ENCODE assay signal across 1 cellular context in the genomic region with DNA sequence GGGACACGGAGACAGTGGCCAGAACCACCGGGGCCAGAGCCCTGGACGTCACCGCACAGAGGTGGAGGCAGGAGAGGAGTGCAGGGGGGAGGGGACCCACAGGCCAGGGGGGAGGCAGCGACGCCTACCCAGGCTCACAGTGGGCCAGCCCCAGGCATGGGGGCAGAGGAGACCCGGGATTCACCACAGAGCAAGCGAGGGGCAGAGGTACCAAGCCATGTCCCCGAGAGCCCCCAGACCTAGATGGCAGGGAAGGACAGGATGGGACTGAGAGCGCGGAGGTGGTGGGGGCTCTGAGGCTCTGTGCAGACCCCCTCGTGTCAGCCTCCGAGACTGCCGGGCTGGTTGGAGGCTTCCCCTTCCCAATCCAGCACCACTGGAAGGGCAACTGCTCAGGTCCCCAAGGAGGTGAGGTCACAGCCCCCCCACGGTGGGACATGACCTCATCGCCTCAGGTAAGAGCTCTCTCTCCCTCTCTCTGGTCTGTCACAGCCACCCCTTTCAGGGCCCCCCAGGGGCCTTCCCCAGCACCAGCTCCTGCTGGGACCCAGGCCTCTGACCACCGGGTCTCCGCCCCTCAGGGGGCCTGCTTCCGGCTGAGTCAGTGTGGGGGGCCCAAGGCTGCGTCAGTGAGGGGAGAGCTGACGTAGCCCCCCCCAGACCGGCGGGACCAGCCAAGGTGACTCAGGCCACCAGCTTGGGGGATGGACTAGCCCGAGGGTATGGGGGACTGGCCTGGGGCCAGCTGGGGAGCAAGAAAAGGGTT.
A peak's percentile ranks its signal among the peaks of the same experiment; 100 is the strongest.
TF ChIP-seq lines count a peak whose summit lies in the region.

No MANE protein-coding gene starts in this region.

TF ChIP-seq in HepG2, 621 proteins besides CTCF, POLR2A, EP300 and RAD21 (continues in another document):
- TF ChIP-seq GABPB1 (CRISPR knock-in tag; IDR thresholded peaks at IDR 0.05) (peak; percentile 78), RARA (CRISPR knock-in tag; IDR thresholded peaks at IDR 0.05) (peak; percentile 37; the same call in 1 of the 2 replicates), ZBTB21 (CRISPR knock-in tag; IDR thresholded peaks at IDR 0.05) (peak; percentile 80), TAF15 (IDR thresholded peaks at IDR 0.05; ENCODE audit: low read depth, low read length, poor library complexity, severe bottlenecking) (no peak), ZKSCAN5 (CRISPR knock-in tag; IDR thresholded peaks at IDR 0.05) (no peak), ATAD3A (CRISPR knock-in tag; IDR thresholded peaks at IDR 0.05) (no peak), ZNF225 (CRISPR knock-in tag; IDR thresholded peaks at IDR 0.05) (no peak), ZBTB7B (CRISPR knock-in tag; IDR thresholded peaks at IDR 0.05) (0 out of 2 replicates have a peak, but pooled peaks have one; percentile 54), MTF1 (CRISPR knock-in tag; IDR thresholded peaks at IDR 0.05) (no peak), PAX8 (CRISPR knock-in tag; IDR thresholded peaks at IDR 0.05; ENCODE audit: borderline replicate concordance) (no peak), TMF1 (CRISPR knock-in tag; IDR thresholded peaks at IDR 0.05; ENCODE audit: low read depth) (no peak), ZNF570 (CRISPR knock-in tag; IDR thresholded peaks at IDR 0.05; ENCODE audit: borderline replicate concordance) (no peak), EEA1 (CRISPR knock-in tag; IDR thresholded peaks at IDR 0.05; ENCODE audit: borderline replicate concordance) (no peak), KDM5A (IDR thresholded peaks at IDR 0.05; ENCODE audit: borderline replicate concordance, low read length) (no peak), NFIC (IDR thresholded peaks at IDR 0.05; ENCODE audit: low read length) (no peak), DMAP1 (CRISPR knock-in tag; IDR thresholded peaks at IDR 0.05) (no peak), ZBTB1 (CRISPR knock-in tag; IDR thresholded peaks at IDR 0.05; ENCODE audit: borderline replicate concordance) (no peak), ATM (IDR thresholded peaks at IDR 0.05; ENCODE audit: borderline replicate concordance) (no peak), ZNF12 (CRISPR knock-in tag; IDR thresholded peaks at IDR 0.05) (no peak), ZSCAN21 (CRISPR knock-in tag; IDR thresholded peaks at IDR 0.05; ENCODE audit: borderline replicate concordance) (no peak), RAD51 (IDR thresholded peaks at IDR 0.05; ENCODE audit: borderline replicate concordance) (no peak), MEF2D (CRISPR knock-in tag; IDR thresholded peaks at IDR 0.05) (no peak), SKI (IDR thresholded peaks at IDR 0.05; ENCODE audit: partially characterized antibody) (no peak), ZNF552 (CRISPR knock-in tag; IDR thresholded peaks at IDR 0.05; ENCODE audit: borderline replicate concordance) (no peak), NCOA1 (CRISPR knock-in tag; IDR thresholded peaks at IDR 0.05) (no peak), ZNF10 (CRISPR knock-in tag; IDR thresholded peaks at IDR 0.05; ENCODE audit: borderline replicate concordance, low read depth) (no peak), ZNF616 (CRISPR knock-in tag; IDR thresholded peaks at IDR 0.05; ENCODE audit: low read depth) (no peak), ZSCAN9 (CRISPR knock-in tag; IDR thresholded peaks at IDR 0.05; ENCODE audit: borderline replicate concordance) (no peak), ZNF792 (CRISPR knock-in tag; IDR thresholded peaks at IDR 0.05) (no peak), SOX5 (CRISPR knock-in tag; IDR thresholded peaks at IDR 0.05; ENCODE audit: borderline replicate concordance) (no peak), ZNF143 (CRISPR knock-in tag; IDR thresholded peaks at IDR 0.05) (no peak)
- TF ChIP-seq, protein P1, sequence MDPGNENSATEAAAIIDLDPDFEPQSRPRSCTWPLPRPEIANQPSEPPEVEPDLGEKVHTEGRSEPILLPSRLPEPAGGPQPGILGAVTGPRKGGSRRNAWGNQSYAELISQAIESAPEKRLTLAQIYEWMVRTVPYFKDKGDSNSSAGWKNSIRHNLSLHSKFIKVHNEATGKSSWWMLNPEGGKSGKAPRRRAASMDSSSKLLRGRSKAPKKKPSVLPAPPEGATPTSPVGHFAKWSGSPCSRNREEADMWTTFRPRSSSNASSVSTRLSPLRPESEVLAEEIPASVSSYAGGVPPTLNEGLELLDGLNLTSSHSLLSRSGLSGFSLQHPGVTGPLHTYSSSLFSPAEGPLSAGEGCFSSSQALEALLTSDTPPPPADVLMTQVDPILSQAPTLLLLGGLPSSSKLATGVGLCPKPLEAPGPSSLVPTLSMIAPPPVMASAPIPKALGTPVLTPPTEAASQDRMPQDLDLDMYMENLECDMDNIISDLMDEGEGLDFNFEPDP (CRISPR knock-in tag; conservative IDR thresholded peaks at IDR 0.05), result no peak
- TF ChIP-seq, protein P2, sequence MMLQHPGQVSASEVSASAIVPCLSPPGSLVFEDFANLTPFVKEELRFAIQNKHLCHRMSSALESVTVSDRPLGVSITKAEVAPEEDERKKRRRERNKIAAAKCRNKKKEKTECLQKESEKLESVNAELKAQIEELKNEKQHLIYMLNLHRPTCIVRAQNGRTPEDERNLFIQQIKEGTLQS (CRISPR knock-in tag; IDR thresholded peaks at IDR 0.05), result no peak; the same call in 1 of the 2 replicates
- TF ChIP-seq, protein P3, sequence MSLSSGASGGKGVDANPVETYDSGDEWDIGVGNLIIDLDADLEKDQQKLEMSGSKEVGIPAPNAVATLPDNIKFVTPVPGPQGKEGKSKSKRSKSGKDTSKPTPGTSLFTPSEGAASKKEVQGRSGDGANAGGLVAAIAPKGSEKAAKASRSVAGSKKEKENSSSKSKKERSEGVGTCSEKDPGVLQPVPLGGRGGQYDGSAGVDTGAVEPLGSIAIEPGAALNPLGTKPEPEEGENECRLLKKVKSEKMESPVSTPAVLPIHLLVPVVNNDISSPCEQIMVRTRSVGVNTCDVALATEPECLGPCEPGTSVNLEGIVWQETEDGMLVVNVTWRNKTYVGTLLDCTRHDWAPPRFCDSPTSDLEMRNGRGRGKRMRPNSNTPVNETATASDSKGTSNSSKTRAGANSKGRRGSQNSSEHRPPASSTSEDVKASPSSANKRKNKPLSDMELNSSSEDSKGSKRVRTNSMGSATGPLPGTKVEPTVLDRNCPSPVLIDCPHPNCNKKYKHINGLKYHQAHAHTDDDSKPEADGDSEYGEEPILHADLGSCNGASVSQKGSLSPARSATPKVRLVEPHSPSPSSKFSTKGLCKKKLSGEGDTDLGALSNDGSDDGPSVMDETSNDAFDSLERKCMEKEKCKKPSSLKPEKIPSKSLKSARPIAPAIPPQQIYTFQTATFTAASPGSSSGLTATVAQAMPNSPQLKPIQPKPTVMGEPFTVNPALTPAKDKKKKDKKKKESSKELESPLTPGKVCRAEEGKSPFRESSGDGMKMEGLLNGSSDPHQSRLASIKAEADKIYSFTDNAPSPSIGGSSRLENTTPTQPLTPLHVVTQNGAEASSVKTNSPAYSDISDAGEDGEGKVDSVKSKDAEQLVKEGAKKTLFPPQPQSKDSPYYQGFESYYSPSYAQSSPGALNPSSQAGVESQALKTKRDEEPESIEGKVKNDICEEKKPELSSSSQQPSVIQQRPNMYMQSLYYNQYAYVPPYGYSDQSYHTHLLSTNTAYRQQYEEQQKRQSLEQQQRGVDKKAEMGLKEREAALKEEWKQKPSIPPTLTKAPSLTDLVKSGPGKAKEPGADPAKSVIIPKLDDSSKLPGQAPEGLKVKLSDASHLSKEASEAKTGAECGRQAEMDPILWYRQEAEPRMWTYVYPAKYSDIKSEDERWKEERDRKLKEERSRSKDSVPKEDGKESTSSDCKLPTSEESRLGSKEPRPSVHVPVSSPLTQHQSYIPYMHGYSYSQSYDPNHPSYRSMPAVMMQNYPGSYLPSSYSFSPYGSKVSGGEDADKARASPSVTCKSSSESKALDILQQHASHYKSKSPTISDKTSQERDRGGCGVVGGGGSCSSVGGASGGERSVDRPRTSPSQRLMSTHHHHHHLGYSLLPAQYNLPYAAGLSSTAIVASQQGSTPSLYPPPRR (CRISPR knock-in tag; IDR thresholded peaks at IDR 0.05; ENCODE audit: borderline replicate concordance), result no peak
- TF ChIP-seq, protein P4, sequence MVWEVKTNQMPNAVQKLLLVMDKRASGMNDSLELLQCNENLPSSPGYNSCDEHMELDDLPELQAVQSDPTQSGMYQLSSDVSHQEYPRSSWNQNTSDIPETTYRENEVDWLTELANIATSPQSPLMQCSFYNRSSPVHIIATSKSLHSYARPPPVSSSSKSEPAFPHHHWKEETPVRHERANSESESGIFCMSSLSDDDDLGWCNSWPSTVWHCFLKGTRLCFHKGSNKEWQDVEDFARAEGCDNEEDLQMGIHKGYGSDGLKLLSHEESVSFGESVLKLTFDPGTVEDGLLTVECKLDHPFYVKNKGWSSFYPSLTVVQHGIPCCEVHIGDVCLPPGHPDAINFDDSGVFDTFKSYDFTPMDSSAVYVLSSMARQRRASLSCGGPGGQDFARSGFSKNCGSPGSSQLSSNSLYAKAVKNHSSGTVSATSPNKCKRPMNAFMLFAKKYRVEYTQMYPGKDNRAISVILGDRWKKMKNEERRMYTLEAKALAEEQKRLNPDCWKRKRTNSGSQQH (CRISPR knock-in tag; IDR thresholded peaks at IDR 0.05; ENCODE audit: low read depth), result no peak
- TF ChIP-seq, protein P5, sequence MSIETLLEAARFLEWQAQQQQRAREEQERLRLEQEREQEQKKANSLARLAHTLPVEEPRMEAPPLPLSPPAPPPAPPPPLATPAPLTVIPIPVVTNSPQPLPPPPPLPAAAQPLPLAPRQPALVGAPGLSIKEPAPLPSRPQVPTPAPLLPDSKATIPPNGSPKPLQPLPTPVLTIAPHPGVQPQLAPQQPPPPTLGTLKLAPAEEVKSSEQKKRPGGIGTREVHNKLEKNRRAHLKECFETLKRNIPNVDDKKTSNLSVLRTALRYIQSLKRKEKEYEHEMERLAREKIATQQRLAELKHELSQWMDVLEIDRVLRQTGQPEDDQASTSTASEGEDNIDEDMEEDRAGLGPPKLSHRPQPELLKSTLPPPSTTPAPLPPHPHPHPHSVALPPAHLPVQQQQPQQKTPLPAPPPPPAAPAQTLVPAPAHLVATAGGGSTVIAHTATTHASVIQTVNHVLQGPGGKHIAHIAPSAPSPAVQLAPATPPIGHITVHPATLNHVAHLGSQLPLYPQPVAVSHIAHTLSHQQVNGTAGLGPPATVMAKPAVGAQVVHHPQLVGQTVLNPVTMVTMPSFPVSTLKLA (IDR thresholded peaks at IDR 0.05), result no peak
- TF ChIP-seq, protein P6, sequence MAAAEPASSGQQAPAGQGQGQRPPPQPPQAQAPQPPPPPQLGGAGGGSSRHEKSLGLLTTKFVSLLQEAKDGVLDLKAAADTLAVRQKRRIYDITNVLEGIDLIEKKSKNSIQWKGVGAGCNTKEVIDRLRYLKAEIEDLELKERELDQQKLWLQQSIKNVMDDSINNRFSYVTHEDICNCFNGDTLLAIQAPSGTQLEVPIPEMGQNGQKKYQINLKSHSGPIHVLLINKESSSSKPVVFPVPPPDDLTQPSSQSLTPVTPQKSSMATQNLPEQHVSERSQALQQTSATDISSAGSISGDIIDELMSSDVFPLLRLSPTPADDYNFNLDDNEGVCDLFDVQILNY (CRISPR knock-in tag; conservative IDR thresholded peaks at IDR 0.05), result no peak
- TF ChIP-seq, protein P7, sequence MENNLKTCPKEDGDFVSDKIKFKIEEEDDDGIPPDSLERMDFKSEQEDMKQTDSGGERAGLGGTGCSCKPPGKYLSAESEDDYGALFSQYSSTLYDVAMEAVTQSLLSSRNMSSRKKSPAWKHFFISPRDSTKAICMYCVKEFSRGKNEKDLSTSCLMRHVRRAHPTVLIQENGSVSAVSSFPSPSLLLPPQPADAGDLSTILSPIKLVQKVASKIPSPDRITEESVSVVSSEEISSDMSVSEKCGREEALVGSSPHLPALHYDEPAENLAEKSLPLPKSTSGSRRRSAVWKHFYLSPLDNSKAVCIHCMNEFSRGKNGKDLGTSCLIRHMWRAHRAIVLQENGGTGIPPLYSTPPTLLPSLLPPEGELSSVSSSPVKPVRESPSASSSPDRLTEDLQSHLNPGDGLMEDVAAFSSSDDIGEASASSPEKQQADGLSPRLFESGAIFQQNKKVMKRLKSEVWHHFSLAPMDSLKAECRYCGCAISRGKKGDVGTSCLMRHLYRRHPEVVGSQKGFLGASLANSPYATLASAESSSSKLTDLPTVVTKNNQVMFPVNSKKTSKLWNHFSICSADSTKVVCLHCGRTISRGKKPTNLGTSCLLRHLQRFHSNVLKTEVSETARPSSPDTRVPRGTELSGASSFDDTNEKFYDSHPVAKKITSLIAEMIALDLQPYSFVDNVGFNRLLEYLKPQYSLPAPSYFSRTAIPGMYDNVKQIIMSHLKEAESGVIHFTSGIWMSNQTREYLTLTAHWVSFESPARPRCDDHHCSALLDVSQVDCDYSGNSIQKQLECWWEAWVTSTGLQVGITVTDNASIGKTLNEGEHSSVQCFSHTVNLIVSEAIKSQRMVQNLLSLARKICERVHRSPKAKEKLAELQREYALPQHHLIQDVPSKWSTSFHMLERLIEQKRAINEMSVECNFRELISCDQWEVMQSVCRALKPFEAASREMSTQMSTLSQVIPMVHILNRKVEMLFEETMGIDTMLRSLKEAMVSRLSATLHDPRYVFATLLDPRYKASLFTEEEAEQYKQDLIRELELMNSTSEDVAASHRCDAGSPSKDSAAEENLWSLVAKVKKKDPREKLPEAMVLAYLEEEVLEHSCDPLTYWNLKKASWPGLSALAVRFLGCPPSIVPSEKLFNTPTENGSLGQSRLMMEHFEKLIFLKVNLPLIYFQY (CRISPR knock-in tag; IDR thresholded peaks at IDR 0.05; ENCODE audit: borderline replicate concordance), result peak; percentile 14; the same call in 1 of the 2 replicates
- TF ChIP-seq, protein P8, sequence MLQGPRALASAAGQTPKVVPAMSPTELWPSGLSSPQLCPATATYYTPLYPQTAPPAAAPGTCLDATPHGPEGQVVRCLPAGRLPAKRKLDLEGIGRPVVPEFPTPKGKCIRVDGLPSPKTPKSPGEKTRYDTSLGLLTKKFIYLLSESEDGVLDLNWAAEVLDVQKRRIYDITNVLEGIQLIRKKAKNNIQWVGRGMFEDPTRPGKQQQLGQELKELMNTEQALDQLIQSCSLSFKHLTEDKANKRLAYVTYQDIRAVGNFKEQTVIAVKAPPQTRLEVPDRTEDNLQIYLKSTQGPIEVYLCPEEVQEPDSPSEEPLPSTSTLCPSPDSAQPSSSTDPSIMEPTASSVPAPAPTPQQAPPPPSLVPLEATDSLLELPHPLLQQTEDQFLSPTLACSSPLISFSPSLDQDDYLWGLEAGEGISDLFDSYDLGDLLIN (CRISPR knock-in tag; IDR thresholded peaks at IDR 0.05; ENCODE audit: borderline replicate concordance), result no peak
- TF ChIP-seq, protein P9, sequence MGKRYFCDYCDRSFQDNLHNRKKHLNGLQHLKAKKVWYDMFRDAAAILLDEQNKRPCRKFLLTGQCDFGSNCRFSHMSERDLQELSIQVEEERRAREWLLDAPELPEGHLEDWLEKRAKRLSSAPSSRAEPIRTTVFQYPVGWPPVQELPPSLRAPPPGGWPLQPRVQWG (CRISPR knock-in tag; IDR thresholded peaks at IDR 0.05; ENCODE audit: borderline replicate concordance, low read depth), result no peak
- TF ChIP-seq, protein P10, sequence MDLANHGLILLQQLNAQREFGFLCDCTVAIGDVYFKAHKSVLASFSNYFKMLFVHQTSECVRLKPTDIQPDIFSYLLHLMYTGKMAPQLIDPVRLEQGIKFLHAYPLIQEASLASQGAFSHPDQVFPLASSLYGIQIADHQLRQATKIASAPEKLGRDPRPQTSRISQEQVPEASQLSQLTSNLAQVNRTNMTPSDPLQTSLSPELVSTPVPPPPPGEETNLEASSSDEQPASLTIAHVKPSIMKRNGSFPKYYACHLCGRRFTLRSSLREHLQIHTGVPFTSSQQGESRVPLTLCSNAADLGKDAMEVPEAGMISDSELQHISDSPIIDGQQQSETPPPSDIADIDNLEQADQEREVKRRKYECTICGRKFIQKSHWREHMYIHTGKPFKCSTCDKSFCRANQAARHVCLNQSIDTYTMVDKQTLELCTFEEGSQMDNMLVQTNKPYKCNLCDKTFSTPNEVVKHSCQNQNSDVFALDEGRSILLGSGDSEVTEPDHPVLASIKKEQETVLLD (CRISPR knock-in tag; IDR thresholded peaks at IDR 0.05; ENCODE audit: low read depth), result no peak
